ENCODE assay signal across 21 cellular contexts in genomic region chr3:13791501-13792490, GRCh38.
DNase-seq lines count a peak whose midpoint lies in the region; ATAC-seq and TF ChIP-seq lines count a peak whose summit lies in the region.
"Had no signal": no experiment of that assay in that cellular context is flagged by ENCODE, and none has a peak within 500 bp of the region (broad histone marks: within the 10 kb centered on the region; RNA-seq: fewer than 3 reads in every experiment).

No MANE protein-coding gene starts in this region.

- DNase-seq in GM23338 (ENCODE audit: low spot score) (no peak), neuronal stem cell (ENCODE audit: low spot score) (no peak), omental fat pad (ENCODE audit: low spot score) (no peak), tibial nerve (ENCODE audit: low spot score in 2 of 2) (no peak)
- DNase-seq in effector memory CD8-positive, alpha-beta T cell, result no peak
- DNase-seq: AML-193; CD4-positive, alpha-beta memory T cell; COR-L47; DMS53; GM23248; H9; KBM-7; MG63; NCI-H2029; NCI-H446; NCI-H524 treated with DMSO at 0.1 percent for 48 hours; NCI-H774; SHP77 had no signal

- no peak overlapping the region for H3K23ac ChIP-seq in neuronal stem cell (ENCODE audit: low read depth, low read length, poor library complexity)

- H3K4me1 Mint-ChIP-seq in GM23338, result peaks cover 16% of the 10 kb centered on the region
- H3K4me1 Mint-ChIP-seq in brain, result peaks cover 90% of the 10 kb centered on the region
- peaks cover 0 to 3% of the 10 kb centered on the region in 2 donors for H3K4me1 Mint-ChIP-seq in effector memory CD8-positive, alpha-beta T cell (ENCODE audit: low read depth in 2 of 2)
- H3K4me1 Mint-ChIP-seq: CD4-positive, alpha-beta memory T cell had no signal

- no peak overlapping the region for H3K4ac ChIP-seq in neuronal stem cell (ENCODE audit: low read length)

- H3K9me2 ChIP-seq in GM23338 (ENCODE audit: insufficient read depth), result no peaks in the 10 kb centered on the region

- peak overlapping the region; percentile 73 for H3K18ac ChIP-seq in neuronal stem cell (ENCODE audit: low read length)

- no peak overlapping the region for H2BK120ac ChIP-seq in neuronal stem cell (ENCODE audit: low read depth, low read length)

- H3F3A ChIP-seq in GM23338 (replicated peaks; ENCODE audit: low read depth), result no peaks in the 10 kb centered on the region

- H2AK5ac ChIP-seq in neuronal stem cell (ENCODE audit: low read depth, low read length), result no peak overlapping the region

- H3K9me3 ChIP-seq in BLaER1 (no peaks in the 10 kb centered on the region), neuronal stem cell (replicated peaks in 1 of 2; ENCODE audit: control insufficient read depth in 2 of 2, insufficient read depth in 1 of 2, low read depth in 1 of 2, low read length in 2 of 2) (peaks cover 0 to 2% of the 10 kb centered on the region in 2 donors), tibial nerve (no peaks in the 10 kb centered on the region)
- H3K9me3 ChIP-seq: A549, MG63 had no signal

- no peak overlapping the region for H4K91ac ChIP-seq in neuronal stem cell (ENCODE audit: low read depth, low read length, poor library complexity)

- H3K79me2 ChIP-seq in GM23338 (replicated peaks; ENCODE audit: insufficient read depth), result no peaks in the 10 kb centered on the region

- no peak overlapping the region for H2BK15ac ChIP-seq in neuronal stem cell (ENCODE audit: low read length)

- H4K20me1 ChIP-seq in BLaER1 (no peaks in the 10 kb centered on the region), GM23338 (replicated peaks; ENCODE audit: insufficient read depth) (no peaks in the 10 kb centered on the region)

- H3K14ac ChIP-seq in neuronal stem cell (ENCODE audit: low read length), result peak overlapping the region; percentile 6

- no peaks in the 10 kb centered on the region for H3K36me3 Mint-ChIP-seq in GM23338 (ENCODE audit: low read depth)
- H3K36me3 Mint-ChIP-seq in brain, result no peaks in the 10 kb centered on the region
- H3K36me3 Mint-ChIP-seq in effector memory CD8-positive, alpha-beta T cell (ENCODE audit: insufficient read depth), result no peaks in the 10 kb centered on the region
- H3K36me3 Mint-ChIP-seq: CD4-positive, alpha-beta memory T cell had no signal

- H3K27me3 ChIP-seq in BLaER1 (no peaks in the 10 kb centered on the region), GM23338 (ENCODE audit: insufficient read depth) (no peaks in the 10 kb centered on the region), neuronal stem cell (ENCODE audit: control insufficient read depth in 3 of 3, insufficient read depth in 3 of 3, low read depth in 1 of 3, low read length in 3 of 3) (no peaks in the 10 kb centered on the region), tibial nerve (peaks cover 0 to 8% of the 10 kb centered on the region in 2 donors)
- H3K27me3 ChIP-seq: MG63 had no signal

- no CpG with 5 or more reads among the region's 22 CpGs for WGBS in neuronal stem cell (ENCODE audit: extremely low coverage in 2 of 2, insufficient read length in 2 of 2, insufficient replicate concordance in 1 of 2), 2 donors
- WGBS in tibial nerve, 2 donors, result 67 to 69% methylated on average over 22 of the region's 22 CpGs

- H2BK5ac ChIP-seq in neuronal stem cell (ENCODE audit: low read length), result no peak overlapping the region

- no peaks in the 10 kb centered on the region for H3K9me3 Mint-ChIP-seq in GM23338
- H3K9me3 Mint-ChIP-seq in brain, result peaks cover 0 to 10% (median 0%) of the 10 kb centered on the region in 5 experiments
- no peaks in the 10 kb centered on the region for H3K9me3 Mint-ChIP-seq in effector memory CD8-positive, alpha-beta T cell
- H3K9me3 Mint-ChIP-seq: H9 had no signal

- H3K27me3 Mint-ChIP-seq in GM23338 (ENCODE audit: insufficient read depth, low read depth, poor library complexity) (peaks cover 16% of the 10 kb centered on the region), brain (peaks cover 4% of the 10 kb centered on the region)
- peaks cover 47 to 76% of the 10 kb centered on the region in 2 donors for H3K27me3 Mint-ChIP-seq in effector memory CD8-positive, alpha-beta T cell

- TF ChIP-seq CTCF in GM23338 (conservative IDR thresholded peaks at IDR 0.05; ENCODE audit: low read depth in 2 of 2) (no peak), brain (conservative IDR thresholded peaks at IDR 0.05) (no peak), omental fat pad (IDR thresholded peaks at IDR 0.05) (no peak), tibial nerve (IDR thresholded peaks at IDR 0.05) (no peak)

- no peak overlapping the region for H3K27ac ChIP-seq in BLaER1
- H3K27ac ChIP-seq in GM23338 (ENCODE audit: low read depth), result no peak overlapping the region
- H3K27ac ChIP-seq in neuronal stem cell (replicated peaks; ENCODE audit: low read length), result no peak overlapping the region
- no peak overlapping the region for H3K27ac ChIP-seq in tibial nerve
- H3K27ac ChIP-seq: A549, GM23248 had no signal

- no peak overlapping the region for H2BK12ac ChIP-seq in neuronal stem cell (ENCODE audit: low read length)

- H3K36me3 ChIP-seq in BLaER1 (no peaks in the 10 kb centered on the region), GM23338 (ENCODE audit: insufficient read depth) (no peaks in the 10 kb centered on the region), neuronal stem cell (replicated peaks in 1 of 2; ENCODE audit: control insufficient read depth in 2 of 2, insufficient read depth in 2 of 2, low read length in 2 of 2) (no peaks in the 10 kb centered on the region), tibial nerve (no peaks in the 10 kb centered on the region)
- H3K36me3 ChIP-seq: MG63 had no signal

- H3K4me3 ChIP-seq in BLaER1, result no peak overlapping the region
- H3K4me3 ChIP-seq in GM23338, result no peak overlapping the region
- no peak overlapping the region for H3K4me3 ChIP-seq in neuronal stem cell (ENCODE audit: low read length in 2 of 2)
- H3K4me3 ChIP-seq in tibial nerve, result no peak overlapping the region
- H3K4me3 ChIP-seq: A549, GM23248, MG63 had no signal

- no peak overlapping the region for H3K4me3 Mint-ChIP-seq in GM23338
- no peak overlapping the region for H3K4me3 Mint-ChIP-seq in brain
- no peak overlapping the region for H3K4me3 Mint-ChIP-seq in effector memory CD8-positive, alpha-beta T cell
- H3K4me3 Mint-ChIP-seq: CD4-positive, alpha-beta memory T cell; H9 had no signal

- TF ChIP-seq POLR2A in tibial nerve (IDR thresholded peaks at IDR 0.05), result no peak

- no peak overlapping the region for H3K9ac ChIP-seq in BLaER1
- peak overlapping the region; percentile 39 for H3K9ac ChIP-seq in neuronal stem cell (ENCODE audit: low read depth, low read length, poor library complexity)
- H3K9ac ChIP-seq: GM23248 had no signal

- H3K4me1 ChIP-seq in BLaER1 (peaks cover 15% of the 10 kb centered on the region), GM23338 (ENCODE audit: insufficient read depth) (no peaks in the 10 kb centered on the region), neuronal stem cell (ENCODE audit: control insufficient read depth in 2 of 2, insufficient read depth in 1 of 2, low read depth in 1 of 2, low read length in 2 of 2) (peaks cover 12 to 41% of the 10 kb centered on the region in 2 donors), tibial nerve (no peaks in the 10 kb centered on the region)
- H3K4me1 ChIP-seq: A549 had no signal

- H3K79me1 ChIP-seq in neuronal stem cell (ENCODE audit: low read depth, low read length), result no peaks in the 10 kb centered on the region

- no peak overlapping the region for H4K8ac ChIP-seq in neuronal stem cell (ENCODE audit: low read depth, low read length)

- TF ChIP-seq EP300 in tibial nerve (IDR thresholded peaks at IDR 0.05), result no peak

- H2AFZ ChIP-seq in GM23338 (no peak overlapping the region), neuronal stem cell (ENCODE audit: low read length) (peak overlapping the region; percentile 49)
- H2AFZ ChIP-seq: GM23248 had no signal

- H3K27ac Mint-ChIP-seq in GM23338 (no peak overlapping the region), brain (peak overlapping the region in 3 of 5 experiments; percentile 84 to 98 (median 95))
- no peak overlapping the region for H3K27ac Mint-ChIP-seq in effector memory CD8-positive, alpha-beta T cell
- H3K27ac Mint-ChIP-seq: CD4-positive, alpha-beta memory T cell had no signal

- H3K4me2 ChIP-seq in BLaER1 (peak overlapping the region; percentile 22; the same call in 1 of the 2 replicates), GM23338 (no peak overlapping the region), neuronal stem cell (ENCODE audit: insufficient read depth, low read length, poor library complexity, severe bottlenecking) (no peak overlapping the region)
- H3K4me2 ChIP-seq: A549 had no signal

- ATAC-seq in GM23338, result peak; percentile 20
- no peak for ATAC-seq in omental fat pad (ENCODE audit: low FRiP score)
- no peak for ATAC-seq in effector memory CD8-positive, alpha-beta T cell (replicated peaks)

TF ChIP-seq in GM23338, 12 proteins besides CTCF, POLR2A, EP300 and RAD21 (continues in another document):
- no peak for TF ChIP-seq EZH2 (IDR thresholded peaks at IDR 0.05; ENCODE audit: low read depth, unreplicated experiment)
- TF ChIP-seq ZNF331 (CRISPR knock-in tag; IDR thresholded peaks at IDR 0.05; ENCODE audit: low read depth), result no peak
- no peak for TF ChIP-seq ZNF114 (CRISPR knock-in tag; IDR thresholded peaks at IDR 0.05)
- no peak for TF ChIP-seq ETS1 (IDR thresholded peaks at IDR 0.05)
- no peak for TF ChIP-seq JUNB (IDR thresholded peaks at IDR 0.05; ENCODE audit: unreplicated experiment)
- no peak for TF ChIP-seq EZH2phosphoT487 (IDR thresholded peaks at IDR 0.05; ENCODE audit: unreplicated experiment)
- TF ChIP-seq POLR2AphosphoS5 (IDR thresholded peaks at IDR 0.05; ENCODE audit: low read depth), result no peak
- no peak for TF ChIP-seq STAT1 (IDR thresholded peaks at IDR 0.05; ENCODE audit: unreplicated experiment)

Comparison
In these comparisons a context has a peak if more than half of its experiments do, and no peak if none do; other contexts are left out.
1. H3K27ac Mint-ChIP-seq: peak in brain (3 of 5); none in GM23338 (single experiment) and effector memory CD8-positive, alpha-beta T cell (0 of 2).